In genomic region chr10:84097787-84098353, GRCh38 we compare ENCODE assay signal across 9 cellular contexts. TPM values are rescaled to one million over a fixed set of nuclear protein-coding genes. Genes with fewer than 3 reads are reported as not detected.
DNase-seq lines count a peak whose midpoint lies in the region; ATAC-seq and TF ChIP-seq lines count a peak whose summit lies in the region.
"Had no signal": no experiment of that assay in that cellular context is flagged by ENCODE, and none has a peak within 500 bp of the region (broad histone marks: within the 10 kb centered on the region; RNA-seq: fewer than 3 reads in every experiment).

No MANE protein-coding gene starts in this region.

- H4K20me1 ChIP-seq in mammary epithelial cell (ENCODE audit: insufficient read depth, low read length) (no peaks in the 10 kb centered on the region), neural progenitor cell (ENCODE audit: low read depth) (no peaks in the 10 kb centered on the region)

- dilution Hi-C loops in mammary epithelial cell (cut with HindIII; ENCODE audit: low sequenced_read_pairs) = no loop called here

- H3K4me2 ChIP-seq in mammary epithelial cell (ENCODE audit: insufficient read depth, low read depth, low read length) (no peak overlapping the region), neural progenitor cell (peak overlapping the region; percentile 17)

- H3K4me3 ChIP-seq in mammary epithelial cell (replicated peaks in 1 of 3; ENCODE audit: insufficient read depth in 1 of 3, low read depth in 2 of 3, low read length in 3 of 3) (no peak overlapping the region), neural progenitor cell (no peak overlapping the region)

- no peak overlapping the region for H3K27ac ChIP-seq in mammary epithelial cell (ENCODE audit: insufficient read depth, low read depth, low read length)
- no peak overlapping the region for H3K27ac ChIP-seq in neural progenitor cell

- H3K27me3 Mint-ChIP-seq in neural progenitor cell (ENCODE audit: insufficient read depth, low read depth) = peaks cover 3% of the 10 kb centered on the region

- H3K9me3 ChIP-seq in mammary epithelial cell (replicated peaks; ENCODE audit: insufficient read depth, low read length) = no peaks in the 10 kb centered on the region
- H3K9me3 ChIP-seq in neural progenitor cell (ENCODE audit: low read depth) = no peaks in the 10 kb centered on the region

- BruUV-seq in mammary epithelial cell (replicated peaks; lab: Mats Ljungman, UMichigan) = no TSS peak

- H3K27me3 ChIP-seq in mammary epithelial cell (ENCODE audit: insufficient read depth, low read length) (peaks cover 3% of the 10 kb centered on the region), neural progenitor cell (no peaks in the 10 kb centered on the region)

- H3K79me2 ChIP-seq in mammary epithelial cell (ENCODE audit: insufficient read depth, low read length) (no peaks in the 10 kb centered on the region), neural progenitor cell (ENCODE audit: low read depth) (no peaks in the 10 kb centered on the region)

- H3K4me1 ChIP-seq in mammary epithelial cell (ENCODE audit: insufficient read depth, low read length) = no peaks in the 10 kb centered on the region
- H3K4me1 ChIP-seq in neural progenitor cell = peaks cover 10% of the 10 kb centered on the region

- TF ChIP-seq CTCF in GM10248 (IDR thresholded peaks at IDR 0.05; ENCODE audit: control extremely low read depth, extremely low read depth, low read depth, missing control alignments) = peak; percentile 51
- TF ChIP-seq CTCF in mammary epithelial cell (conservative IDR thresholded peaks at IDR 0.05 in 1 of 2, IDR thresholded peaks at IDR 0.05 in 1 of 2; ENCODE audit: extremely low read depth in 1 of 2, insufficient read depth in 1 of 2, low read depth in 1 of 2, low read length in 2 of 2) = peak; percentile 30 to 61
- peak; percentile 81 for TF ChIP-seq CTCF in neural progenitor cell (IDR thresholded peaks at IDR 0.05)

- intact Hi-C loops in mammary epithelial cell (cut with micrococcal nuclease) = loop anchor here (2.0 kb wide), 1 partner anchor 39 kb away; no protein-coding TSS in a partner anchor

- no peak overlapping the region for H2AFZ ChIP-seq in mammary epithelial cell (ENCODE audit: low read depth, low read length)
- no peak overlapping the region for H2AFZ ChIP-seq in neural progenitor cell (replicated peaks)

- CTCF ChIA-PET in GM10248 (lab: Yijun Ruan, JAX) = interaction anchor here (1.1 to 1.3 kb wide), 3 partner anchors 9 to 20 kb away, joined by 3 to 5 read pairs (median 4); no protein-coding TSS in a partner anchor
- CTCF ChIA-PET in mammary epithelial cell (lab: Charles Lee; ENCODE audit: low non-redundant PET) = interaction anchor here (0.6 kb wide), 1 partner anchor 71 kb away, joined by 4 read pairs; no protein-coding TSS in a partner anchor

- H3K36me3 ChIP-seq in mammary epithelial cell (ENCODE audit: insufficient read depth, low read length) (no peaks in the 10 kb centered on the region), neural progenitor cell (no peaks in the 10 kb centered on the region)

- no peak overlapping the region for H3K9ac ChIP-seq in mammary epithelial cell (ENCODE audit: insufficient read depth, low read length)
- H3K9ac ChIP-seq in neural progenitor cell = no peak overlapping the region

- no peaks in the 10 kb centered on the region for H3K4me1 Mint-ChIP-seq in neural progenitor cell

- no peak overlapping the region for H3K27ac Mint-ChIP-seq in neural progenitor cell

- no peaks in the 10 kb centered on the region for H3K36me3 Mint-ChIP-seq in neural progenitor cell

- H3K4me3 Mint-ChIP-seq in neural progenitor cell = no peak overlapping the region

- 46% methylated on average over 4 of the region's 4 CpGs for WGBS in mammary epithelial cell (ENCODE audit: low coverage, missing lambda C conversion rate)

- no peaks in the 10 kb centered on the region for H3F3A ChIP-seq in neural progenitor cell (ENCODE audit: low read depth)

- DNase-seq in GM10248 (ENCODE audit: extremely low spot score) (no peak), NAMALWA (ENCODE audit: low spot score) (peak; percentile 38), mammary epithelial cell (no peak), neural progenitor cell (ENCODE audit: low spot score) (peak; percentile 63), NCI-H1417 treated with DMSO at 0.1 percent for 48 hours (lab: John Stamatoyannopoulos, UW) (no peak), COLO668 (lab: John Stamatoyannopoulos, UW; ENCODE audit: unreplicated experiment) (no peak), middle frontal gyrus (ENCODE audit: extremely low spot score, low spot score) (no peak)
- DNase-seq: activated CD4-positive, alpha-beta T cell treated with anti-CD3 and anti-CD28 coated beads, Interleukin-2, amount 50 U/mL, for 48 hours had no signal

- ATAC-seq in HG02763 (IDR thresholded peaks at IDR 0.05; ENCODE audit: unreplicated experiment) = no peak

- no peaks in the 10 kb centered on the region for H3K9me3 Mint-ChIP-seq in neural progenitor cell

- POLR2A ChIA-PET in GM10248 (lab: Yijun Ruan, JAX) = no interaction called here

- in situ Hi-C loops in mammary epithelial cell (cut with MboI; ENCODE audit: low sequenced_read_pairs in 2 of 2) = no loop called here

RNA-seq across cellular contexts. Expression of gene GHITM, which starts 41.4 kb away (rescaled TPM):
- total RNA-seq in mammary epithelial cell (100 to 1,000 TPM; 165 to 199 TPM), neural progenitor cell (ENCODE audit: low replicate concordance) (127 and 181 TPM in 2 replicates)
- polyA plus RNA-seq in mammary epithelial cell = 147 TPM
- polyA minus RNA-seq in mammary epithelial cell = 102 TPM

Comparison
In these comparisons a context has a peak if more than half of its experiments do, and no peak if none do; other contexts are left out.
1. DNase-seq: peak in NAMALWA (single experiment) and neural progenitor cell (single experiment); none in GM10248 (single experiment), mammary epithelial cell (single experiment), NCI-H1417 treated with DMSO at 0.1 percent for 48 hours (single experiment), COLO668 (single experiment) and middle frontal gyrus (single experiment).
2. Peak in every context shown above with its lines, with median percentiles within 50 percentile points of each other: CTCF ChIP-seq.